Comparison of ENCODE assay signal across 1 cellular context in genomic region chr22:20220629-20221026, GRCh38.
TF ChIP-seq lines count a peak whose summit lies in the region.

No MANE protein-coding gene starts in this region.

TF ChIP-seq in HepG2, 621 proteins besides CTCF, POLR2A, EP300 and RAD21:
- TF ChIP-seq KIAA2018 (CRISPR knock-in tag; IDR thresholded peaks at IDR 0.05; ENCODE audit: borderline replicate concordance) (no peak), U2AF1 (optimal IDR thresholded peaks at IDR 0.05; ENCODE audit: low read depth, low read length) (no peak), POLR2AphosphoS2 (IDR thresholded peaks at IDR 0.05; ENCODE audit: low read depth, low read length) (no peak)
- TF ChIP-seq, protein P1, sequence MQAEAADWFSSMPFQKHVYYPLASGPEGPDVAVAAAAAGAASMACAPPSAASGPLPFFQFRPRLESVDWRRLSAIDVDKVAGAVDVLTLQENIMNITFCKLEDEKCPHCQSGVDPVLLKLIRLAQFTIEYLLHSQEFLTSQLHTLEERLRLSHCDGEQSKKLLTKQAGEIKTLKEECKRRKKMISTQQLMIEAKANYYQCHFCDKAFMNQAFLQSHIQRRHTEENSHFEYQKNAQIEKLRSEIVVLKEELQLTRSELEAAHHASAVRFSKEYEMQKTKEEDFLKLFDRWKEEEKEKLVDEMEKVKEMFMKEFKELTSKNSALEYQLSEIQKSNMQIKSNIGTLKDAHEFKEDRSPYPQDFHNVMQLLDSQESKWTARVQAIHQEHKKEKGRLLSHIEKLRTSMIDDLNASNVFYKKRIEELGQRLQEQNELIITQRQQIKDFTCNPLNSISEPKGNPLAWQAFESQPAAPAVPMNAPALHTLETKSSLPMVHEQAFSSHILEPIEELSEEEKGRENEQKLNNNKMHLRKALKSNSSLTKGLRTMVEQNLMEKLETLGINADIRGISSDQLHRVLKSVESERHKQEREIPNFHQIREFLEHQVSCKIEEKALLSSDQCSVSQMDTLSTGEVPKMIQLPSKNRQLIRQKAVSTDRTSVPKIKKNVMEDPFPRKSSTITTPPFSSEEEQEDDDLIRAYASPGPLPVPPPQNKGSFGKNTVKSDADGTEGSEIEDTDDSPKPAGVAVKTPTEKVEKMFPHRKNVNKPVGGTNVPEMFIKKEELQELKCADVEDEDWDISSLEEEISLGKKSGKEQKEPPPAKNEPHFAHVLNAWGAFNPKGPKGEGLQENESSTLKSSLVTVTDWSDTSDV (CRISPR knock-in tag; IDR thresholded peaks at IDR 0.05) = no peak
